ENCODE assay signal across 24 cellular contexts in the genomic region with DNA sequence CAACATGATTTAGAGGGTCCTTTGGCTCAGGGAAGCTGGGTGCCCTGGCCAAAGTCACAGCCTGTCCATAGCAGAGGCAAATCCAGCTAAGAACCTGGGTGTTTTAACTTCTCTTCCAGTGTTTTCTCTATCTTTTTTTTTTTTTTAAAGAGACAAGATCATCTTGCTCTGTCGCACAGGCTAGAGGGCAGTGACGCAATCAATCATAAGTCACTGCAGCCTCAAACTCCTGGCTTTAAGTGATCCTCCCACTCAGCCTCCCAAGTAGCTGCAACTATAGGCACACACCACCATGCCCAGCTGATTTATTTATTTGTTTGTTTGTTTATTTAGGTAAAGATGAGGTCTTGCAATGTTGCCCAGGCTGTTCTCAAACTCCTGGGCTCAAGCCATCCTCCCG. TPM values are rescaled to one million over a fixed set of nuclear protein-coding genes. Genes with fewer than 3 reads are reported as not detected.
DNase-seq lines count a peak whose midpoint lies in the region; ATAC-seq, FAIRE-seq and TF ChIP-seq lines count a peak whose summit lies in the region.
"Had no signal": no experiment of that assay in that cellular context is flagged by ENCODE, and none has a peak within 500 bp of the region (broad histone marks: within the 10 kb centered on the region; RNA-seq: fewer than 3 reads in every experiment).

No MANE protein-coding gene starts in this region.

- FAIRE-seq in HepG2 (lab: Jason Lieb, UNC): no peak
- FAIRE-seq in H1 (lab: Jason Lieb, UNC): no peak
- FAIRE-seq: A204.1, GM12892, GM18507 had no signal

- H3K27me3 ChIP-seq in HepG2 (ENCODE audit: control insufficient read depth in 1 of 2, insufficient read depth in 2 of 2, low read length in 2 of 2) (peaks cover 3 to 12% of the 10 kb centered on the region in 2 experiments; a peak in 1 of 5 replicates), right lobe of liver (no peaks in the 10 kb centered on the region), H1 (replicated peaks in 1 of 4; ENCODE audit: control insufficient read depth in 3 of 4, extremely low read depth in 1 of 4, insufficient read depth in 3 of 4, low read length in 3 of 4) (no peaks in the 10 kb centered on the region), testis (no peaks in the 10 kb centered on the region)
- H3K27me3 ChIP-seq: BLaER1 had no signal

- no peak overlapping the region for H2BK120ac ChIP-seq in H1 (replicated peaks; ENCODE audit: low read depth, low read length)

- TF ChIP-seq CTCF in HepG2 (CRISPR knock-in tag; IDR thresholded peaks at IDR 0.05) (no peak), right lobe of liver (IDR thresholded peaks at IDR 0.05) (no peak), NB4 (IDR thresholded peaks at IDR 0.05; ENCODE audit: low read depth, low read length) (no peak), H1 (IDR thresholded peaks at IDR 0.05; ENCODE audit: control extremely low read depth in 1 of 3, insufficient read depth in 1 of 3, low read depth in 1 of 3, low read length in 3 of 3) (no peak), testis (IDR thresholded peaks at IDR 0.05) (no peak)

- H3K4me2 ChIP-seq in HepG2 (ENCODE audit: low read depth, low read length) (no peak overlapping the region), H1 (ENCODE audit: insufficient read depth in 1 of 2, low read depth in 2 of 2, low read length in 2 of 2) (no peak overlapping the region)
- H3K4me2 ChIP-seq: BLaER1, GM23338 had no signal

- H2AFZ ChIP-seq in HepG2 (ENCODE audit: low read length) (no peak overlapping the region), H1 (ENCODE audit: low read length) (no peak overlapping the region)
- H2AFZ ChIP-seq: GM23338 had no signal

- H2BK5ac ChIP-seq in H1 (ENCODE audit: low read depth, low read length): no peak overlapping the region

- no peak overlapping the region for H3K27ac ChIP-seq in HepG2 (ENCODE audit: extremely low read length, insufficient read depth, low read length)
- no peak overlapping the region for H3K27ac ChIP-seq in right lobe of liver
- H3K27ac ChIP-seq in H1 (ENCODE audit: low read depth, low read length): no peak overlapping the region
- H3K27ac ChIP-seq in testis: no peak overlapping the region
- H3K27ac ChIP-seq: BLaER1, HL-60 had no signal

- H3K4me3 ChIP-seq in HepG2 (replicated peaks in 1 of 3; ENCODE audit: insufficient read depth in 1 of 3, low read depth in 2 of 3, low read length in 3 of 3): no peak overlapping the region
- H3K4me3 ChIP-seq in right lobe of liver: no peak overlapping the region
- no peak overlapping the region for H3K4me3 ChIP-seq in NB4 (ENCODE audit: low read depth, low read length)
- no peak overlapping the region for H3K4me3 ChIP-seq in H1 (ENCODE audit: extremely low read depth in 1 of 4, insufficient read depth in 2 of 4, low read depth in 3 of 4, low read length in 4 of 4)
- H3K4me3 ChIP-seq in testis: no peak overlapping the region
- H3K4me3 ChIP-seq: BLaER1, GM23338 had no signal

- H3K36me3 ChIP-seq in HepG2 (replicated peaks in 1 of 2; ENCODE audit: control insufficient read depth in 1 of 2, insufficient read depth in 2 of 2, low read length in 2 of 2): no peaks in the 10 kb centered on the region
- H3K36me3 ChIP-seq in right lobe of liver: no peaks in the 10 kb centered on the region
- H3K36me3 ChIP-seq in H1 (ENCODE audit: control insufficient read depth in 2 of 4, insufficient read depth in 4 of 4, low read length in 3 of 4): no peaks in the 10 kb centered on the region
- no peaks in the 10 kb centered on the region for H3K36me3 ChIP-seq in testis (ENCODE audit: low read depth, missing control alignments)
- H3K36me3 ChIP-seq: BLaER1 had no signal

- no peak overlapping the region for H4K91ac ChIP-seq in H1 (replicated peaks; ENCODE audit: insufficient read length, low read length)

- H4K5ac ChIP-seq in H1 (ENCODE audit: insufficient read length, low read depth, low read length): no peak overlapping the region

- no peak overlapping the region for H3K56ac ChIP-seq in H1 (replicated peaks; ENCODE audit: insufficient read length, low read depth, low read length)

- no peak overlapping the region for H2AK5ac ChIP-seq in H1 (ENCODE audit: low read depth, low read length)

- DNase-seq in HepG2 (ENCODE audit: low spot score) (no peak), right lobe of liver (no peak), NB4 (ENCODE audit: low read depth) (peak; percentile 43), H1 (ENCODE audit: low read depth in 1 of 2, low spot score in 2 of 2) (no peak), testis (no peak), AG08395 (ENCODE audit: low spot score) (no peak), SW480 (ENCODE audit: low spot score) (no peak)
- DNase-seq: ACHN; CD4-positive, alpha-beta memory T cell; DMS153; DMS79; GDM1; H7; HFFc6 had no signal

- H3K79me1 ChIP-seq in H1 (ENCODE audit: low read depth, low read length): no peaks in the 10 kb centered on the region

- no peak overlapping the region for H4K8ac ChIP-seq in H1 (ENCODE audit: extremely low read depth, insufficient read depth, low read length)

- WGBS in HepG2 (ENCODE audit: low lambda C conversion rate): 26% methylated on average over 3 of the region's 3 CpGs
- 61% methylated on average over 3 of the region's 3 CpGs for WGBS in right lobe of liver (ENCODE audit: insufficient coverage, low coverage, low lambda C conversion rate, missing lambda C conversion rate)
- WGBS in H1 (ENCODE audit: extremely low coverage in 1 of 2, insufficient coverage in 1 of 2, insufficient read length in 1 of 2, insufficient replicate concordance in 2 of 2, low coverage in 1 of 2, low lambda C conversion rate in 2 of 2, missing lambda C conversion rate in 1 of 2), 2 experiments: 91% methylated on average over 3 of the region's 3 CpGs; no CpG with 5 or more reads in 1 of the 2 experiments
- 56 to 66% methylated on average over 3 of the region's 3 CpGs for WGBS in testis, 2 donors

- intact Hi-C loops in HepG2 (cut with micrococcal nuclease; ENCODE audit: unreplicated experiment) (no loop called here), right lobe of liver (cut with DNase I) (no loop called here), testis (cut with DNase I; ENCODE audit: low total_unique reads) (no loop called here)

- no peaks in the 10 kb centered on the region for H4K20me1 ChIP-seq in HepG2 (ENCODE audit: insufficient read depth, low read length)
- H4K20me1 ChIP-seq in H1 (replicated peaks in 1 of 2; ENCODE audit: control insufficient read depth in 1 of 2, insufficient read depth in 2 of 2, low read length in 2 of 2): no peaks in the 10 kb centered on the region
- H4K20me1 ChIP-seq: BLaER1 had no signal

- no peak overlapping the region for H3K4ac ChIP-seq in H1 (replicated peaks; ENCODE audit: insufficient read length, low read depth, low read length)

- TF ChIP-seq POLR2A in HepG2 (IDR thresholded peaks at IDR 0.05; ENCODE audit: insufficient read depth in 1 of 2, low read depth in 2 of 2, low read length in 2 of 2) (no peak), right lobe of liver (IDR thresholded peaks at IDR 0.05) (no peak), NB4 (IDR thresholded peaks at IDR 0.05; ENCODE audit: extremely low read depth, insufficient read length) (no peak), H1 (IDR thresholded peaks at IDR 0.05; ENCODE audit: control extremely low read depth in 1 of 2, low read depth in 2 of 2, low read length in 2 of 2) (no peak), testis (IDR thresholded peaks at IDR 0.05) (no peak)

- TF ChIP-seq RAD21 in HepG2 (CRISPR knock-in tag; IDR thresholded peaks at IDR 0.05) (no peak), H1 (IDR thresholded peaks at IDR 0.05 in 1 of 2, conservative IDR thresholded peaks at IDR 0.05 in 1 of 2; ENCODE audit: low read depth in 2 of 2, low read length in 2 of 2) (no peak)

- no peak overlapping the region for H2BK12ac ChIP-seq in H1 (ENCODE audit: low read depth, low read length)

- H3K23me2 ChIP-seq in H1 (ENCODE audit: low read depth, low read length): no peaks in the 10 kb centered on the region

- POLR2A ChIA-PET in HepG2 (lab: Yijun Ruan, JAX): interaction anchor here (0.7 kb wide), 1 partner anchor 57 kb away, joined by 3 read pairs; no protein-coding TSS in a partner anchor
- POLR2A ChIA-PET in H1 (lab: Charles Lee; ENCODE audit: partially characterized antibody): no interaction called here

- H3K18ac ChIP-seq in H1 (ENCODE audit: extremely low read depth, low read length): no peak overlapping the region

- no peaks in the 10 kb centered on the region for H3K9me3 ChIP-seq in HepG2 (ENCODE audit: low read length)
- H3K9me3 ChIP-seq in right lobe of liver: no peaks in the 10 kb centered on the region
- no peaks in the 10 kb centered on the region for H3K9me3 ChIP-seq in H1 (ENCODE audit: insufficient read depth in 2 of 2, low read depth in 1 of 2, low read length in 1 of 2)
- no peaks in the 10 kb centered on the region for H3K9me3 ChIP-seq in testis

- no peak overlapping the region for H2BK15ac ChIP-seq in H1 (ENCODE audit: low read length)

- no peak overlapping the region for H2BK20ac ChIP-seq in H1 (ENCODE audit: low read length)

- H3K9ac ChIP-seq in HepG2 (ENCODE audit: insufficient read depth, low read depth, low read length) (no peak overlapping the region), H1 (replicated peaks in 1 of 4; ENCODE audit: extremely low read depth in 1 of 4, low read depth in 3 of 4, low read length in 3 of 4) (no peak overlapping the region)
- H3K9ac ChIP-seq: BLaER1 had no signal

- CTCF ChIA-PET in HepG2 (lab: Yijun Ruan, JAX; ENCODE audit: low intra/inter-chr PET ratio, low total read pairs): no interaction called here
- CTCF ChIA-PET in H1 (lab: Charles Lee; ENCODE audit: partially characterized antibody): interaction anchor here (0.6 to 1.3 kb wide), 4 partner anchors 10 to 927 kb away, joined by 3 read pairs; no protein-coding TSS in a partner anchor

- BruUV-seq in HepG2 (replicated peaks; lab: Mats Ljungman, UMichigan): no TSS peak

- no peak for ATAC-seq in HepG2
- ATAC-seq in right lobe of liver: no peak
- ATAC-seq: GM23338, HCT116 had no signal

- in situ Hi-C loops in HepG2 (cut with HindIII; ENCODE audit: extremely low pct_ligation_motif_present, low pct_unique_long_range_greater_than_20kb): no loop called here

- no peaks in the 10 kb centered on the region for H3K4me1 ChIP-seq in HepG2 (ENCODE audit: insufficient read depth, low read length)
- no peaks in the 10 kb centered on the region for H3K4me1 ChIP-seq in right lobe of liver
- no peaks in the 10 kb centered on the region; a peak in 1 of 7 replicates for H3K4me1 ChIP-seq in H1 (replicated peaks in 1 of 4; ENCODE audit: control insufficient read depth in 3 of 4, insufficient read depth in 4 of 4, low read length in 3 of 4)
- no peaks in the 10 kb centered on the region for H3K4me1 ChIP-seq in testis
- H3K4me1 ChIP-seq: BLaER1 had no signal

- H3K23ac ChIP-seq in H1 (ENCODE audit: insufficient read length): no peak overlapping the region

- H3K14ac ChIP-seq in H1 (ENCODE audit: insufficient read length): no peak overlapping the region

- TF ChIP-seq EP300 in HepG2 (IDR thresholded peaks at IDR 0.05; ENCODE audit: low read depth in 2 of 2, low read length in 2 of 2): no peak
- TF ChIP-seq EP300 in HepG2 (CRISPR knock-in tag; IDR thresholded peaks at IDR 0.05; ENCODE audit: borderline replicate concordance): no peak
- no peak for TF ChIP-seq EP300 in H1 (IDR thresholded peaks at IDR 0.05; ENCODE audit: borderline replicate concordance in 1 of 2, low read depth in 2 of 2, low read length in 2 of 2)

- H3K79me2 ChIP-seq in HepG2 (ENCODE audit: insufficient read depth, low read length): no peaks in the 10 kb centered on the region
- H3K79me2 ChIP-seq in H1 (ENCODE audit: control insufficient read depth in 1 of 2, insufficient read depth in 2 of 2, low read length in 2 of 2): no peaks in the 10 kb centered on the region

RNA-seq across cellular contexts. Expression of a gene that starts 14.8 kb away (rescaled TPM):
- total RNA-seq in HepG2 (2016; rRNA removed; fragmentation: Illumina TruSeq; extraction: Trizol) (not detected in 2 replicates), right lobe of liver (not detected), testis (10 to 100 TPM in 1 of 2 donors, 1 to 10 TPM in 1; 7.0 to 20.3 TPM)
- not detected in 2 replicates for total RNA-seq in HepG2 (2016; cell fraction: cytosol; rRNA removed; fragmentation: Illumina TruSeq; extraction: Trizol; ENCODE audit: low read depth)
- not detected in 2 replicates for total RNA-seq in HepG2 (2016; cell fraction: insoluble cytoplasmic fraction; rRNA removed; fragmentation: Illumina TruSeq; extraction: Trizol)
- total RNA-seq in HepG2 (2016; cell fraction: membrane; rRNA removed; fragmentation: Illumina TruSeq; extraction: Trizol): not detected in 2 replicates
- not detected in 2 replicates for total RNA-seq in HepG2 (2016; cell fraction: nucleus; rRNA removed; fragmentation: Illumina TruSeq; extraction: Trizol)
- polyA plus RNA-seq in HepG2 (2011; rRNA removed) (not detected in 2 replicates), H1 (2011; rRNA removed) (0.18 and 0.42 TPM in 2 replicates), testis (ENCODE audit: insufficient read depth, low read depth, low replicate concordance) (10.4 TPM)
- not detected in 2 replicates for polyA plus RNA-seq in HepG2 (2011; cell fraction: cytosol; rRNA removed)
- not detected in 2 replicates for polyA plus RNA-seq in HepG2 (2011; cell fraction: nucleus; rRNA removed)
- polyA plus RNA-seq in HepG2 (2012): not detected in 2 replicates
- not detected in 2 replicates for polyA plus RNA-seq in HepG2 (2016; cell fraction: cytosol; fragmentation: Illumina TruSeq; extraction: Trizol; ENCODE audit: low read depth)
- not detected in 2 replicates for polyA plus RNA-seq in HepG2 (2016; cell fraction: insoluble cytoplasmic fraction; fragmentation: Illumina TruSeq; extraction: Trizol; ENCODE audit: low read depth)
- polyA plus RNA-seq in HepG2 (2016; cell fraction: membrane; fragmentation: Illumina TruSeq; extraction: Trizol; ENCODE audit: low read depth): not detected in 2 replicates
- not detected in 2 replicates for polyA plus RNA-seq in HepG2 (2016; cell fraction: nucleus; fragmentation: Illumina TruSeq; extraction: Trizol; ENCODE audit: insufficient read depth, low read depth)
- polyA minus RNA-seq in HepG2 (2011; rRNA and poly(A)+ RNA removed; ENCODE audit: low replicate concordance): not detected in 2 replicates
- not detected in 2 replicates for polyA minus RNA-seq in HepG2 (2011; cell fraction: cytosol; rRNA and poly(A)+ RNA removed)
- polyA minus RNA-seq in HepG2 (2011; cell fraction: nucleus; rRNA and poly(A)+ RNA removed): not detected in 2 replicates
- 0.96 and 1.8 TPM in 2 replicates for total RNA-seq in H1 (2021; fragmentation: NEBNext Ultra II Directional; extraction: Animal tissue kit (Norgen Biotek cat#: 25700))
- 0.34 TPM for polyA plus RNA-seq in H1 (2011; cell fraction: cytosol; rRNA removed)
- 1.2 TPM for polyA plus RNA-seq in H1 (2011; cell fraction: nucleus; rRNA removed)
- polyA plus RNA-seq in H1 (2012, experiment 1 of 2): 0.43 to 1.1 TPM (median 0.63 TPM) in 4 replicates
- 0.07 TPM for polyA plus RNA-seq in H1 (2012, experiment 2 of 2)
- 0.39 TPM for polyA plus RNA-seq in H1 (2013, experiment 1 of 2)
- polyA plus RNA-seq in H1 (2013, experiment 2 of 2): 0.37 TPM
- 2.8 and 3.7 TPM in 2 replicates for polyA minus RNA-seq in H1 (2011; rRNA and poly(A)+ RNA removed)
- polyA minus RNA-seq in H1 (2011; cell fraction: cytosol; rRNA and poly(A)+ RNA removed): 1.2 TPM
- 5.9 TPM for polyA minus RNA-seq in H1 (2011; cell fraction: nucleus; rRNA and poly(A)+ RNA removed)
- total RNA-seq: CD4-positive, alpha-beta memory T cell; HT1080 had no signal
- polyA plus RNA-seq: CD14-positive monocyte; CD4-positive, alpha-beta memory T cell; IgD-negative memory B cell had no signal
